ENCODE assay signal across 8 cellular contexts in genomic region chr11:85854557-85855340, GRCh38. TPM values are rescaled to one million over a fixed set of nuclear protein-coding genes. Genes with fewer than 3 reads are reported as not detected.
A peak's percentile ranks its signal among the peaks of the same experiment; 100 is the strongest.
DNase-seq lines count a peak whose midpoint lies in the region; ATAC-seq and TF ChIP-seq lines count a peak whose summit lies in the region.

No MANE protein-coding gene starts in this region.

- H3K27ac ChIP-seq in right atrium auricular region (peak overlapping the region; percentile 82 to 89), psoas muscle (peak overlapping the region; percentile 94), uterus (peak overlapping the region; percentile 86 to 92)

- ATAC-seq in HG02870 (IDR thresholded peaks at IDR 0.05; ENCODE audit: unreplicated experiment) (peak; percentile 99), psoas muscle (peak; percentile 98 to 99 (median 99))

- H3K4me1 ChIP-seq in right atrium auricular region (peaks cover 0 to 7% of the 10 kb centered on the region in 2 donors), psoas muscle (no peaks in the 10 kb centered on the region), uterus (peaks cover 0 to 6% of the 10 kb centered on the region in 2 donors)

- intact Hi-C loops in psoas muscle (cut with DNase I): loop anchor here (5.0 kb wide), 2 partner anchors 363 to 443 kb away; no protein-coding TSS in a partner anchor
- intact Hi-C loops in uterus (cut with DNase I; ENCODE audit: low total_unique reads): no loop called here

- TF ChIP-seq POLR2A in uterus (IDR thresholded peaks at IDR 0.05): peak in 1 of 2 donors; percentile 39

- 0 to 1% (median 1%) methylated on average over 58 to 62 of the region's 62 CpGs for WGBS in psoas muscle, 3 donors

- TF ChIP-seq CTCF in GM13977 (IDR thresholded peaks at IDR 0.05; ENCODE audit: extremely low read depth, insufficient read depth, missing control alignments) (peak; percentile 87), right atrium auricular region (IDR thresholded peaks at IDR 0.05) (peak; percentile 93 to 98), psoas muscle (IDR thresholded peaks at IDR 0.05) (peak; percentile 96), uterus (IDR thresholded peaks at IDR 0.05) (peak; percentile 91 to 99 (median 95))

- peak overlapping the region; percentile 44 to 60 for H3K4me3 ChIP-seq in right atrium auricular region
- H3K4me3 ChIP-seq in psoas muscle: peak overlapping the region; percentile 72
- H3K4me3 ChIP-seq in uterus: peak overlapping the region; percentile 50 to 69

- H3K36me3 ChIP-seq in right atrium auricular region (no peaks in the 10 kb centered on the region), psoas muscle (ENCODE audit: insufficient read depth in 1 of 2, low read depth in 1 of 2) (no peaks in the 10 kb centered on the region), uterus (no peaks in the 10 kb centered on the region)

- H3K9me3 ChIP-seq in right atrium auricular region (no peaks in the 10 kb centered on the region), psoas muscle (no peaks in the 10 kb centered on the region), uterus (no peaks in the 10 kb centered on the region)

- peak; percentile 93 for DNase-seq in GM13977 (ENCODE audit: low spot score)
- DNase-seq in NCI-H1436 treated with DMSO at 0.1 percent for 48 hours (lab: John Stamatoyannopoulos, UW): peak; percentile 37
- DNase-seq in T follicular helper cell (ENCODE audit: low read depth): peak; percentile 81
- DNase-seq in amniotic stem cell (lab: John Stamatoyannopoulos, UW): peak; percentile 81
- DNase-seq in right atrium auricular region (ENCODE audit: low spot score): peak; percentile 91
- peak; percentile 91 to 94 for DNase-seq in psoas muscle
- DNase-seq in uterus: peak; percentile 90 to 95

- H3K27me3 ChIP-seq in right atrium auricular region: no peaks in the 10 kb centered on the region
- H3K27me3 ChIP-seq in psoas muscle (ENCODE audit: insufficient read depth in 3 of 3, low read length in 2 of 3): no peaks in the 10 kb centered on the region
- H3K27me3 ChIP-seq in uterus: no peaks in the 10 kb centered on the region

- in situ Hi-C loops in GM13977 (cut with MboI; ENCODE audit: low pct_unique_long_range_greater_than_20kb, low sequenced_read_pairs, unreplicated experiment): loop anchor here (25.0 kb wide), 1 partner anchor 433 kb away; no protein-coding TSS in a partner anchor

RNA-seq across cellular contexts. Expression of gene CCDC83, which starts 0.4 kb away (rescaled TPM):
- total RNA-seq in right atrium auricular region: not detected
- not detected for total RNA-seq in psoas muscle
- not detected for polyA plus RNA-seq in psoas muscle
- total RNA-seq in uterus: under 1 TPM in 1 of 4 donors, not detected in 3; 0.21 TPM

RNA-seq across cellular contexts. Expression of gene SYTL2, which starts 43.8 kb away (rescaled TPM):
- total RNA-seq in right atrium auricular region (10 to 100 TPM in 1 of 2 donors, 1 to 10 TPM in 1; 5.0 to 12.1 TPM), psoas muscle (1 to 10 TPM; 3.2 to 5.6 (median 5.1) TPM), uterus (10 to 100 TPM; 33.0 to 77.4 (median 39.7) TPM)
- 1 to 10 TPM; 1.7 to 4.8 (median 2.3) TPM for polyA plus RNA-seq in psoas muscle

Comparison
In these comparisons a context has a peak if more than half of its experiments do, and no peak if none do; other contexts are left out.
1. Peak in every context shown above with its lines: DNase-seq, ATAC-seq, H3K4me3 ChIP-seq and H3K27ac ChIP-seq.
2. DNase-seq: peak in every context shown above with its lines; median percentile 93 in GM13977; 92 in psoas muscle; 92 in uterus; 91 in right atrium auricular region; 81 in T follicular helper cell; 81 in amniotic stem cell; 37 in NCI-H1436 treated with DMSO at 0.1 percent for 48 hours.